13 cellular contexts compared by ENCODE assay signal in genomic region chr1:1422465-1423244, GRCh38. TPM values are rescaled to one million over a fixed set of nuclear protein-coding genes. Genes with fewer than 3 reads are reported as not detected.
DNase-seq lines count a peak whose midpoint lies in the region; ATAC-seq, FAIRE-seq and TF ChIP-seq lines count a peak whose summit lies in the region.
"Had no signal": no experiment of that assay in that cellular context is flagged by ENCODE, and none has a peak within 500 bp of the region (broad histone marks: within the 10 kb centered on the region; RNA-seq: fewer than 3 reads in every experiment).

No MANE protein-coding gene starts in this region.

- H3K4me1 ChIP-seq in endothelial cell of umbilical vein (ENCODE audit: control insufficient read depth, extremely low read depth, insufficient read depth, low read length): peaks cover 3% of the 10 kb centered on the region
- H3K4me1 ChIP-seq in stomach: peaks cover 15 to 53% (median 43%) of the 10 kb centered on the region in 4 donors

- CTCF ChIA-PET in RWPE1 (lab: Yijun Ruan, JAX): interaction anchor here (0.5 kb wide), 1 partner anchor 13 kb away, joined by 4 read pairs; no protein-coding TSS in a partner anchor
- CTCF ChIA-PET in endothelial cell of umbilical vein (lab: Charles Lee): interaction anchor here (0.6 to 1.7 kb wide), 2 partner anchors 15 to 18 kb away, joined by 3 to 4 read pairs; no protein-coding TSS in a partner anchor

- peak; percentile 14 for DNase-seq in activated T-cell treated with anti-CD3 and anti-CD28 coated beads, Interleukin-2, amount 50 U/mL, for 1 hour
- no peak for DNase-seq in activated T-cell treated with anti-CD3 and anti-CD28 coated beads for 4 hours
- DNase-seq in RWPE1 (ENCODE audit: low spot score): no peak
- no peak for DNase-seq in endothelial cell of umbilical vein (ENCODE audit: low read depth, low spot score)
- DNase-seq in stomach: no peak
- DNase-seq: GDM1, midbrain, sigmoid colon had no signal

- peak overlapping the region; percentile 4 for H2AFZ ChIP-seq in endothelial cell of umbilical vein (ENCODE audit: low read depth, low read length)

- no peak overlapping the region for H3K9ac ChIP-seq in endothelial cell of umbilical vein (replicated peaks; ENCODE audit: extremely low read depth, insufficient read depth, low read length)

- POLR2A ChIA-PET in RWPE1 (lab: Yijun Ruan, JAX; ENCODE audit: low non-redundant PET): interaction anchor here (1.1 kb wide), 1 partner anchor 23 kb away, joined by 3 read pairs; the partner anchor contains the start of gene CCNL2
- POLR2A ChIA-PET in endothelial cell of umbilical vein (lab: Charles Lee): no interaction called here

- dilution Hi-C loops in endothelial cell of umbilical vein (cut with MboI; ENCODE audit: extremely low pct_ligation_motif_present, low sequenced_read_pairs): no loop called here

- intact Hi-C loops in endothelial cell of umbilical vein (cut with micrococcal nuclease): no loop called here
- intact Hi-C loops in stomach (cut with DNase I; ENCODE audit: low total_unique reads): no loop called here

- H3K4me3 ChIP-seq in endothelial cell of umbilical vein (replicated peaks in 1 of 3; ENCODE audit: insufficient read depth in 1 of 3, low read depth in 1 of 3, low read length in 3 of 3): no peak overlapping the region
- H3K4me3 ChIP-seq in stomach: no peak overlapping the region
- H3K4me3 ChIP-seq: sigmoid colon had no signal

- TF ChIP-seq POLR2A in endothelial cell of umbilical vein (IDR thresholded peaks at IDR 0.05; ENCODE audit: low read depth, low read length) (no peak), stomach (IDR thresholded peaks at IDR 0.05) (no peak)

- no TSS peak for BruUV-seq in endothelial cell of umbilical vein (replicated peaks; lab: Mats Ljungman, UMichigan)

- TF ChIP-seq EP300 in stomach (IDR thresholded peaks at IDR 0.05): no peak

- H3K27ac ChIP-seq in RWPE1: peak overlapping the region; percentile 75
- H3K27ac ChIP-seq in endothelial cell of umbilical vein (ENCODE audit: insufficient read depth, low read depth, low read length): no peak overlapping the region
- peak overlapping the region in 3 of 5 donors; percentile 15 to 80 (median 29) for H3K27ac ChIP-seq in stomach
- H3K27ac ChIP-seq: HL-60 had no signal

- no peak for ATAC-seq in HG02678 (IDR thresholded peaks at IDR 0.05; ENCODE audit: unreplicated experiment)
- ATAC-seq in HG03097 (IDR thresholded peaks at IDR 0.05; ENCODE audit: low FRiP score, unreplicated experiment): no peak
- ATAC-seq in GM18867 (IDR thresholded peaks at IDR 0.05; ENCODE audit: unreplicated experiment): no peak

- H4K20me1 ChIP-seq in endothelial cell of umbilical vein (replicated peaks; ENCODE audit: control insufficient read depth, extremely low read depth, insufficient read depth, low read length): no peaks in the 10 kb centered on the region

- no peaks in the 10 kb centered on the region for H3K9me1 ChIP-seq in endothelial cell of umbilical vein (replicated peaks; ENCODE audit: control insufficient read depth, extremely low read depth, insufficient read depth, low read length)

- H3K79me2 ChIP-seq in endothelial cell of umbilical vein (ENCODE audit: control insufficient read depth, insufficient read depth, low read length): no peaks in the 10 kb centered on the region

- H3K27me3 ChIP-seq in endothelial cell of umbilical vein (ENCODE audit: control insufficient read depth in 2 of 2, insufficient read depth in 2 of 2, low read length in 2 of 2) (no peaks in the 10 kb centered on the region), stomach (peaks cover 0 to 36% (median 4%) of the 10 kb centered on the region in 3 donors)
- H3K27me3 ChIP-seq: sigmoid colon had no signal

- H3K36me3 ChIP-seq in endothelial cell of umbilical vein (ENCODE audit: control insufficient read depth in 2 of 2, extremely low read depth in 1 of 2, insufficient read depth in 2 of 2, low read length in 2 of 2) (no peaks in the 10 kb centered on the region), stomach (no peaks in the 10 kb centered on the region)
- H3K36me3 ChIP-seq: sigmoid colon had no signal

- WGBS in stomach, 5 donors: 63 to 73% (median 72%) methylated on average over 23 to 29 of the region's 29 CpGs

- TF ChIP-seq CTCF in RWPE1 (conservative IDR thresholded peaks at IDR 0.05; ENCODE audit: low read depth): no peak
- no peak for TF ChIP-seq CTCF in endothelial cell of umbilical vein (IDR thresholded peaks at IDR 0.05; ENCODE audit: extremely low read depth in 1 of 2, insufficient read depth in 1 of 2, low read depth in 1 of 2, low read length in 2 of 2)
- TF ChIP-seq CTCF in stomach (IDR thresholded peaks at IDR 0.05): no peak

- H3K9me3 ChIP-seq in endothelial cell of umbilical vein (replicated peaks; ENCODE audit: control insufficient read depth, insufficient read depth, low read length) (no peaks in the 10 kb centered on the region), stomach (no peaks in the 10 kb centered on the region)
- H3K9me3 ChIP-seq: sigmoid colon had no signal

- peak; percentile 28 for FAIRE-seq in endothelial cell of umbilical vein (lab: Jason Lieb, UNC)

- no peak overlapping the region for H3K4me2 ChIP-seq in endothelial cell of umbilical vein (ENCODE audit: insufficient read depth, low read length)

TF ChIP-seq in endothelial cell of umbilical vein, 7 proteins besides CTCF, POLR2A, EP300 and RAD21:
- TF ChIP-seq GATA2 (IDR thresholded peaks at IDR 0.05; ENCODE audit: insufficient read depth, insufficient read length, low read depth, low read length) (peak; percentile 72), EZH2 (IDR thresholded peaks at IDR 0.05; ENCODE audit: borderline replicate concordance, low read depth, low read length, severe bottlenecking) (no peak)

RNA-seq across cellular contexts. Expression of gene ANKRD65, which starts 1.6 kb away (rescaled TPM):
- total RNA-seq in endothelial cell of umbilical vein (0.32 and 0.38 TPM in 2 replicates), stomach (10 to 100 TPM in 1 of 5 donors, 1 to 10 TPM in 2, under 1 TPM in 1, not detected in 1; 0.89 to 13.6 (median 4.7) TPM)
- polyA plus RNA-seq in endothelial cell of umbilical vein (0.15 and 0.18 TPM in 2 replicates), stomach (10 to 100 TPM in 2 of 3 donors, 1 to 10 TPM in 1; 8.7 to 13.5 (median 13.3) TPM)
- 0.17 TPM in 2 replicates for polyA plus RNA-seq in endothelial cell of umbilical vein (2011; cell fraction: cytosol; rRNA removed)
- 0.14 and 0.22 TPM in 2 replicates for polyA plus RNA-seq in endothelial cell of umbilical vein (2011; cell fraction: nucleus; rRNA removed)
- polyA plus RNA-seq in endothelial cell of umbilical vein (2012): 0.20 TPM in 1 of 2 replicates, not detected in the other
- polyA minus RNA-seq in endothelial cell of umbilical vein: not detected in 2 replicates
- not detected for polyA minus RNA-seq in endothelial cell of umbilical vein (2011; cell fraction: cytosol; rRNA and poly(A)+ RNA removed)
- polyA minus RNA-seq in endothelial cell of umbilical vein (2011; cell fraction: nucleus; rRNA and poly(A)+ RNA removed): not detected in 2 replicates
- total RNA-seq: activated CD8-positive, alpha-beta memory T cell treated with anti-CD3 and anti-CD28 coated beads for 36 hours had no signal

RNA-seq across cellular contexts. Expression of gene VWA1, which starts 12.8 kb away (rescaled TPM):
- total RNA-seq in endothelial cell of umbilical vein: 3.3 and 6.1 TPM in 2 replicates
- 2.0 and 3.7 TPM in 2 replicates for polyA plus RNA-seq in endothelial cell of umbilical vein
- polyA plus RNA-seq in endothelial cell of umbilical vein (2011; cell fraction: cytosol; rRNA removed): 0.87 and 1.8 TPM in 2 replicates
- polyA plus RNA-seq in endothelial cell of umbilical vein (2011; cell fraction: nucleus; rRNA removed): 0.76 and 1.5 TPM in 2 replicates
- polyA plus RNA-seq in endothelial cell of umbilical vein (2012): 0.87 and 1.9 TPM in 2 replicates
- 0.62 and 2.5 TPM in 2 replicates for polyA minus RNA-seq in endothelial cell of umbilical vein
- not detected for polyA minus RNA-seq in endothelial cell of umbilical vein (2011; cell fraction: cytosol; rRNA and poly(A)+ RNA removed)
- polyA minus RNA-seq in endothelial cell of umbilical vein (2011; cell fraction: nucleus; rRNA and poly(A)+ RNA removed): 0.10 and 0.58 TPM in 2 replicates
- total RNA-seq in stomach: 10 to 100 TPM; 11.4 to 37.7 (median 21.1) TPM
- 10 to 100 TPM in 2 of 3 donors, 1 to 10 TPM in 1; 7.6 to 64.8 (median 24.8) TPM for polyA plus RNA-seq in stomach

RNA-seq across cellular contexts. Expression of gene MRPL20, which starts 15.6 kb away (rescaled TPM):
- 125 and 134 TPM in 2 replicates for total RNA-seq in endothelial cell of umbilical vein
- polyA plus RNA-seq in endothelial cell of umbilical vein: 118 and 152 TPM in 2 replicates
- polyA plus RNA-seq in endothelial cell of umbilical vein (2011; cell fraction: cytosol; rRNA removed): 165 TPM in 2 replicates
- 87.6 and 96.1 TPM in 2 replicates for polyA plus RNA-seq in endothelial cell of umbilical vein (2011; cell fraction: nucleus; rRNA removed)
- polyA plus RNA-seq in endothelial cell of umbilical vein (2012): 128 and 191 TPM in 2 replicates
- 62.0 and 73.2 TPM in 2 replicates for polyA minus RNA-seq in endothelial cell of umbilical vein
- polyA minus RNA-seq in endothelial cell of umbilical vein (2011; cell fraction: cytosol; rRNA and poly(A)+ RNA removed): 103 TPM
- 29.8 and 40.9 TPM in 2 replicates for polyA minus RNA-seq in endothelial cell of umbilical vein (2011; cell fraction: nucleus; rRNA and poly(A)+ RNA removed)
- 100 to 1,000 TPM in 2 of 5 donors, 10 to 100 TPM in 3; 53.9 to 116 (median 82.9) TPM for total RNA-seq in stomach
- polyA plus RNA-seq in stomach: 100 to 1,000 TPM; 136 to 187 (median 150) TPM

RNA-seq across cellular contexts. Expression of gene CCNL2, which starts 23.5 kb away (rescaled TPM):
- total RNA-seq in endothelial cell of umbilical vein (182 and 188 TPM in 2 replicates), stomach (100 to 1,000 TPM; 265 to 739 (median 422) TPM)
- polyA plus RNA-seq in endothelial cell of umbilical vein (174 and 209 TPM in 2 replicates), stomach (100 to 1,000 TPM in 1 of 3 donors, 10 to 100 TPM in 2; 33.4 to 166 (median 34.7) TPM)
- 37.8 and 72.0 TPM in 2 replicates for polyA plus RNA-seq in endothelial cell of umbilical vein (2011; cell fraction: cytosol; rRNA removed)
- 2,097 and 2,168 TPM in 2 replicates for polyA plus RNA-seq in endothelial cell of umbilical vein (2011; cell fraction: nucleus; rRNA removed)
- 115 and 129 TPM in 2 replicates for polyA plus RNA-seq in endothelial cell of umbilical vein (2012)
- 138 and 145 TPM in 2 replicates for polyA minus RNA-seq in endothelial cell of umbilical vein
- 20.9 TPM for polyA minus RNA-seq in endothelial cell of umbilical vein (2011; cell fraction: cytosol; rRNA and poly(A)+ RNA removed)
- polyA minus RNA-seq in endothelial cell of umbilical vein (2011; cell fraction: nucleus; rRNA and poly(A)+ RNA removed): 264 and 276 TPM in 2 replicates

RNA-seq across cellular contexts. Expression of gene ATAD3C, which starts 26.8 kb away (rescaled TPM):
- total RNA-seq in endothelial cell of umbilical vein (0.16 TPM in 1 of 2 replicates, not detected in the other), stomach (1 to 10 TPM in 2 of 5 donors, under 1 TPM in 1, not detected in 2; 0.55 to 5.2 (median 1.3) TPM)
- polyA plus RNA-seq in endothelial cell of umbilical vein (0.01 TPM in 1 of 2 replicates, not detected in the other), stomach (1 to 10 TPM in 1 of 3 donors, under 1 TPM in 2; 0.25 to 2.3 (median 0.92) TPM)
- not detected in 2 replicates for polyA plus RNA-seq in endothelial cell of umbilical vein (2011; cell fraction: cytosol; rRNA removed)
- polyA plus RNA-seq in endothelial cell of umbilical vein (2011; cell fraction: nucleus; rRNA removed): 0.04 and 0.06 TPM in 2 replicates
- polyA plus RNA-seq in endothelial cell of umbilical vein (2012): not detected in 2 replicates
- not detected in 2 replicates for polyA minus RNA-seq in endothelial cell of umbilical vein
- polyA minus RNA-seq in endothelial cell of umbilical vein (2011; cell fraction: cytosol; rRNA and poly(A)+ RNA removed): not detected
- 0.82 TPM in 1 of 2 replicates, not detected in the other for polyA minus RNA-seq in endothelial cell of umbilical vein (2011; cell fraction: nucleus; rRNA and poly(A)+ RNA removed)
